8 cellular contexts compared by ENCODE assay signal in genomic region chr5:58497956-58498942, GRCh38. TPM values are rescaled to one million over a fixed set of nuclear protein-coding genes. Genes with fewer than 3 reads are reported as not detected.
DNase-seq lines count a peak whose midpoint lies in the region; ATAC-seq and TF ChIP-seq lines count a peak whose summit lies in the region.

No MANE protein-coding gene starts in this region.

- TF ChIP-seq CTCF in MM.1S (IDR thresholded peaks at IDR 0.05; ENCODE audit: low read length) (peak; percentile 54), coronary artery (IDR thresholded peaks at IDR 0.05) (peak; percentile 58), mesothelial cell of epicardium (IDR thresholded peaks at IDR 0.05; ENCODE audit: unreplicated experiment) (peak; percentile 65)
- no peak for TF ChIP-seq CTCF in activated CD8-positive, alpha-beta T cell treated with anti-CD3 and anti-CD28 coated beads for 36 hours (IDR thresholded peaks at IDR 0.05)

- peaks cover 9% of the 10 kb centered on the region for H3K4me1 Mint-ChIP-seq in mesothelial cell of epicardium
- peaks cover 5% of the 10 kb centered on the region for H3K4me1 Mint-ChIP-seq in activated CD8-positive, alpha-beta T cell treated with anti-CD3 and anti-CD28 coated beads for 36 hours (ENCODE audit: low read depth)
- peaks cover 0 to 5% (median 3%) of the 10 kb centered on the region in 4 donors for H3K4me1 Mint-ChIP-seq in CD4-positive, alpha-beta memory T cell

- no peaks in the 10 kb centered on the region for H3K9me2 ChIP-seq in MM.1S (replicated peaks; ENCODE audit: insufficient read depth, low read length)

- ATAC-seq in activated CD8-positive, alpha-beta T cell treated with anti-CD3 and anti-CD28 coated beads for 36 hours: no peak
- ATAC-seq in GM21786 (IDR thresholded peaks at IDR 0.05; ENCODE audit: unreplicated experiment) (no peak), HG02884 (IDR thresholded peaks at IDR 0.05; ENCODE audit: unreplicated experiment) (no peak)

- H3K4me2 ChIP-seq in MM.1S (ENCODE audit: low read depth, low read length): no peak overlapping the region

- H4K20me1 ChIP-seq in MM.1S (ENCODE audit: insufficient read depth, low read length): no peaks in the 10 kb centered on the region

- H3K4me3 Mint-ChIP-seq in mesothelial cell of epicardium: no peak overlapping the region
- no peak overlapping the region for H3K4me3 Mint-ChIP-seq in activated CD8-positive, alpha-beta T cell treated with anti-CD3 and anti-CD28 coated beads for 36 hours
- no peak overlapping the region for H3K4me3 Mint-ChIP-seq in CD4-positive, alpha-beta memory T cell

- no peaks in the 10 kb centered on the region for H3K79me2 ChIP-seq in MM.1S (ENCODE audit: low read length)

- H3K9me3 Mint-ChIP-seq in mesothelial cell of epicardium: no peaks in the 10 kb centered on the region
- H3K9me3 Mint-ChIP-seq in activated CD8-positive, alpha-beta T cell treated with anti-CD3 and anti-CD28 coated beads for 36 hours: no peaks in the 10 kb centered on the region
- peaks cover 0 to 3% (median 0%) of the 10 kb centered on the region in 8 donors for H3K9me3 Mint-ChIP-seq in CD4-positive, alpha-beta memory T cell

- no peak overlapping the region for H3K9ac ChIP-seq in MM.1S (ENCODE audit: low read length)

- POLR2A ChIA-PET in activated CD8-positive, alpha-beta T cell treated with anti-CD3 and anti-CD28 coated beads for 36 hours (lab: Charles Lee): no interaction called here
- POLR2A ChIA-PET in CD4-positive, alpha-beta memory T cell (lab: Charles Lee; ENCODE audit: partially characterized antibody): no interaction called here

- intact Hi-C loops in activated CD8-positive, alpha-beta T cell treated with anti-CD3 and anti-CD28 coated beads for 36 hours (cut with micrococcal nuclease): loop anchor here (10.0 kb wide), 1 partner anchor 357 kb away; no protein-coding TSS in a partner anchor
- intact Hi-C loops in CD4-positive, alpha-beta memory T cell (cut with micrococcal nuclease): no loop called here

- H3K36me3 ChIP-seq in MM.1S (replicated peaks; ENCODE audit: insufficient read depth, low read length): no peaks in the 10 kb centered on the region
- no peaks in the 10 kb centered on the region for H3K36me3 ChIP-seq in CD4-positive, alpha-beta memory T cell (ENCODE audit: insufficient read depth, low read length)

- H3F3A ChIP-seq in MM.1S (ENCODE audit: insufficient read depth, low read length): no peaks in the 10 kb centered on the region

- H3K27ac Mint-ChIP-seq in mesothelial cell of epicardium: no peak overlapping the region
- no peak overlapping the region for H3K27ac Mint-ChIP-seq in activated CD8-positive, alpha-beta T cell treated with anti-CD3 and anti-CD28 coated beads for 36 hours
- H3K27ac Mint-ChIP-seq in CD4-positive, alpha-beta memory T cell: no peak overlapping the region

- no peak overlapping the region for H3K4me3 ChIP-seq in MM.1S (ENCODE audit: low read length)
- no peak overlapping the region for H3K4me3 ChIP-seq in coronary artery
- no peak overlapping the region for H3K4me3 ChIP-seq in CD4-positive, alpha-beta memory T cell (ENCODE audit: low read length in 2 of 2)

- no peaks in the 10 kb centered on the region for H3K27me3 Mint-ChIP-seq in mesothelial cell of epicardium (ENCODE audit: low read depth)
- no peaks in the 10 kb centered on the region for H3K27me3 Mint-ChIP-seq in activated CD8-positive, alpha-beta T cell treated with anti-CD3 and anti-CD28 coated beads for 36 hours
- peaks cover 7 to 14% of the 10 kb centered on the region in 2 donors for H3K27me3 Mint-ChIP-seq in CD4-positive, alpha-beta memory T cell

- no peak overlapping the region for H2AFZ ChIP-seq in MM.1S (ENCODE audit: low read length)

- no peaks in the 10 kb centered on the region for H3K36me3 Mint-ChIP-seq in mesothelial cell of epicardium
- H3K36me3 Mint-ChIP-seq in activated CD8-positive, alpha-beta T cell treated with anti-CD3 and anti-CD28 coated beads for 36 hours (ENCODE audit: low read depth): no peaks in the 10 kb centered on the region
- H3K36me3 Mint-ChIP-seq in CD4-positive, alpha-beta memory T cell: no peaks in the 10 kb centered on the region

- CTCF ChIA-PET in activated CD8-positive, alpha-beta T cell treated with anti-CD3 and anti-CD28 coated beads for 36 hours (lab: Charles Lee): interaction anchor here (0.6 to 2.1 kb wide), 4 partner anchors 9 to 719 kb away, joined by 3 to 10 read pairs (median 4); no protein-coding TSS in a partner anchor
- CTCF ChIA-PET in CD4-positive, alpha-beta memory T cell (lab: Charles Lee; ENCODE audit: partially characterized antibody): interaction anchor here (0.6 to 0.7 kb wide), 2 partner anchors 9 to 784 kb away, joined by 3 read pairs; no protein-coding TSS in a partner anchor

- H3K4me1 ChIP-seq in MM.1S (ENCODE audit: low read length): no peaks in the 10 kb centered on the region
- no peaks in the 10 kb centered on the region for H3K4me1 ChIP-seq in CD4-positive, alpha-beta memory T cell (ENCODE audit: insufficient read depth, low read length)

- no peaks in the 10 kb centered on the region for H3K9me3 ChIP-seq in MM.1S (replicated peaks; ENCODE audit: insufficient read depth, low read length)
- no peaks in the 10 kb centered on the region for H3K9me3 ChIP-seq in CD4-positive, alpha-beta memory T cell (ENCODE audit: control insufficient read depth in 1 of 2, low read length in 2 of 2)

- DNase-seq in DMS53 (lab: John Stamatoyannopoulos, UW) (peak; percentile 63), MM.1S (no peak), coronary artery (ENCODE audit: low spot score) (no peak), mesothelial cell of epicardium (ENCODE audit: low spot score in 2 of 2, unreplicated experiment in 2 of 2) (peak in 1 of 2 experiments; percentile 52)
- no peak for DNase-seq in activated CD8-positive, alpha-beta T cell treated with anti-CD3 and anti-CD28 coated beads for 36 hours
- no peak for DNase-seq in CD4-positive, alpha-beta memory T cell

- H3K27me3 ChIP-seq in MM.1S (replicated peaks; ENCODE audit: insufficient read depth, low read length): no peaks in the 10 kb centered on the region
- H3K27me3 ChIP-seq in CD4-positive, alpha-beta memory T cell (ENCODE audit: insufficient read depth, low read length): no peaks in the 10 kb centered on the region

- H3K27ac ChIP-seq in MM.1S (ENCODE audit: low read length) (no peak overlapping the region), coronary artery (no peak overlapping the region)
- no peak overlapping the region for H3K27ac ChIP-seq in CD4-positive, alpha-beta memory T cell (ENCODE audit: low read depth, low read length)

RNA-seq across cellular contexts. Expression of gene GAPT, which starts 7.0 kb away (rescaled TPM):
- 1.3 to 2.0 TPM (median 1.6 TPM) in 3 replicates for total RNA-seq in mesothelial cell of epicardium
- total RNA-seq in activated CD8-positive, alpha-beta T cell treated with anti-CD3 and anti-CD28 coated beads for 36 hours: not detected
- total RNA-seq in CD4-positive, alpha-beta memory T cell: not detected
- polyA plus RNA-seq in CD4-positive, alpha-beta memory T cell: 1 to 10 TPM in 1 of 2 donors, not detected in 1; 2.0 TPM

RNA-seq across cellular contexts. Expression of gene PLK2, which starts 38.4 kb away (rescaled TPM):
- total RNA-seq in mesothelial cell of epicardium: 510 to 549 TPM (median 531 TPM) in 3 replicates
- total RNA-seq in activated CD8-positive, alpha-beta T cell treated with anti-CD3 and anti-CD28 coated beads for 36 hours: 1 to 10 TPM; 3.1 to 4.0 TPM
- total RNA-seq in CD4-positive, alpha-beta memory T cell: 1 to 10 TPM; 6.3 to 8.2 TPM
- polyA plus RNA-seq in CD4-positive, alpha-beta memory T cell: 1 to 10 TPM; 2.2 to 6.5 TPM

Comparison
In these comparisons a context has a peak if more than half of its experiments do, and no peak if none do; other contexts are left out.
1. RNA of gene PLK2, which starts 38.4 kb away (total RNA-seq): 510 to 549 TPM in mesothelial cell of epicardium; 6.3 to 8.2 TPM in CD4-positive, alpha-beta memory T cell and 3.1 to 4.0 TPM in activated CD8-positive, alpha-beta T cell treated with anti-CD3 and anti-CD28 coated beads for 36 hours; every median in the first group is over 10 times any median in the second.